In genomic region chr1:198483006-198483405, GRCh38 we compare ENCODE assay signal across 21 cellular contexts. TPM values are rescaled to one million over a fixed set of nuclear protein-coding genes. Genes with fewer than 3 reads are reported as not detected.
"Had no signal": no experiment of that assay in that cellular context is flagged by ENCODE, and none has a peak within 500 bp of the region (broad histone marks: within the 10 kb centered on the region; RNA-seq: fewer than 3 reads in every experiment).

No MANE protein-coding gene starts in this region.

- H3K4me3 ChIP-seq: left ventricle myocardium inferior, lung, ovary, right atrium auricular region, right lobe of liver, suprapubic skin, thoracic aorta, tibial artery, upper lobe of right lung had no signal

- FAIRE-seq: islet of Langerhans, kidney, urothelium cell line had no signal

- DNase-seq: hypothalamus; immature natural killer cell; kidney; left ventricle myocardium inferior; mesendoderm; naive thymus-derived CD4-positive, alpha-beta T cell; ovary; right lobe of liver; stimulated activated CD4-positive, alpha-beta T cell treated with anti-CD3 and anti-CD28 coated beads, Interleukin-12 subunit alpha, Interleukin-12 subunit beta, amount 100 ng/mL, for 4 hours; stimulated activated CD4-positive, alpha-beta T cell treated with anti-CD3 and anti-CD28 coated beads, Interleukin-4, amount 100 ng/mL, for 24 hours; stimulated activated naive CD4-positive, alpha-beta T cell; tibial artery; trophoblast cell; upper lobe of right lung had no signal

- H3K36me3 ChIP-seq: left ventricle myocardium inferior, ovary, right atrium auricular region, right lobe of liver, suprapubic skin, thoracic aorta, tibial artery, upper lobe of right lung had no signal

- H3K9me3 ChIP-seq: left ventricle myocardium inferior, ovary, right atrium auricular region, right lobe of liver, suprapubic skin, thoracic aorta, tibial artery, upper lobe of right lung had no signal

- H3K27me3 ChIP-seq: ovary, right atrium auricular region, right lobe of liver, suprapubic skin, tibial artery, upper lobe of right lung had no signal

- H3K4me1 ChIP-seq: left ventricle myocardium inferior, right atrium auricular region, right lobe of liver, suprapubic skin, tibial artery, upper lobe of right lung had no signal

- H3K27ac ChIP-seq: left ventricle myocardium inferior, ovary, right atrium auricular region, right lobe of liver, suprapubic skin, thoracic aorta, tibial artery, upper lobe of right lung had no signal

RNA-seq across cellular contexts. Expression of gene ATP6V1G3, which starts 57.5 kb away (rescaled TPM):
- polyA plus RNA-seq: immature natural killer cell; lung; naive thymus-derived CD4-positive, alpha-beta T cell; neural cell; ovary had no signal
